In genomic region chr2:232501331-232501771, GRCh38 we compare ENCODE assay signal across 25 cellular contexts. TPM values are rescaled to one million over a fixed set of nuclear protein-coding genes. Genes with fewer than 3 reads are reported as not detected.
"Had no signal": no experiment of that assay in that cellular context is flagged by ENCODE, and none has a peak within 500 bp of the region (broad histone marks: within the 10 kb centered on the region; RNA-seq: fewer than 3 reads in every experiment).

No MANE protein-coding gene starts in this region.

- ATAC-seq: activated CD4-positive, CD25-positive, alpha-beta regulatory T cell treated with anti-CD3 and anti-CD28 coated beads, Interleukin-2, amount 50 U/mL, for 24 hours; activated T-cell treated with anti-CD3 and anti-CD28 coated beads, Interleukin-2, amount 50 U/mL, for 4 hours; esophagus mucosa; gastrocnemius medialis; naive thymus-derived CD4-positive, alpha-beta T cell; upper lobe of right lung had no signal

- H3K36me3 Mint-ChIP-seq: activated naive CD4-positive, alpha-beta T cell treated with anti-CD3 and anti-CD28 coated beads, Interleukin-2, amount 10 ng/mL, durations not matched to agents 7 days and 5 days; immature natural killer cell; naive thymus-derived CD4-positive, alpha-beta T cell had no signal

- H3K27me3 ChIP-seq: ascending aorta, right atrium auricular region had no signal

- H3K4me3 ChIP-seq: ascending aorta, gastrocnemius medialis, heart left ventricle, right atrium auricular region, suprapubic skin, upper lobe of right lung had no signal

- H3K27ac ChIP-seq: ascending aorta, gastrocnemius medialis, heart left ventricle, right atrium auricular region, suprapubic skin, upper lobe of right lung had no signal

- H3K27ac Mint-ChIP-seq: activated naive CD4-positive, alpha-beta T cell treated with anti-CD3 and anti-CD28 coated beads, Interleukin-2, amount 10 ng/mL, durations not matched to agents 7 days and 5 days; dendritic cell treated with granulocyte-macrophage colony-stimulating factor and Interleukin-4, amounts not matched to agents 40 ng/mL and 50 ng/mL, for 4 days; immature natural killer cell; naive thymus-derived CD4-positive, alpha-beta T cell; stimulated activated naive CD8-positive, alpha-beta T cell treated with anti-CD3 and anti-CD28 coated beads, Interleukin-15, Interleukin-2, amounts not matched to agents 100 ng/mL and 50 ng/mL, for 24 hours; T-helper 1 cell treated with Interleukin-12 subunit alpha and Interleukin-12 subunit beta and Interleukin-4 antibody, amounts not matched to agents 30 μg/mL and 1 μg/mL, for 36 hours had no signal

- DNase-seq: activated CD4-positive, alpha-beta T cell treated with anti-CD3 and anti-CD28 coated beads, Interleukin-2, amount 50 U/mL, for 1 hour; activated CD8-positive, alpha-beta memory T cell treated with anti-CD3 and anti-CD28 coated beads, Interleukin-2, amount 50 U/mL, for 4 hours; activated naive CD4-positive, alpha-beta T cell treated with anti-CD3 and anti-CD28 coated beads, Interleukin-2, amount 10 ng/mL, durations not matched to agents 7 days and 5 days; activated T-cell treated with anti-CD3 and anti-CD28 coated beads, Interleukin-2, amount 50 U/mL, for 4 hours; effector CD8-positive, alpha-beta T cell; gastrocnemius medialis; heart left ventricle; immature natural killer cell; mesenchymal stem cell; naive thymus-derived CD4-positive, alpha-beta T cell; stimulated activated CD4-positive, alpha-beta T cell treated with anti-CD3 and anti-CD28 coated beads, Interleukin-2, amount 100 ng/mL, for 24 hours; upper lobe of right lung had no signal

- H3K9me3 ChIP-seq: ascending aorta, gastrocnemius medialis, heart left ventricle, right atrium auricular region, suprapubic skin, upper lobe of right lung had no signal

- H3K36me3 ChIP-seq: ascending aorta, gastrocnemius medialis, heart left ventricle, right atrium auricular region, suprapubic skin, upper lobe of right lung had no signal

- H3K4me3 Mint-ChIP-seq: activated naive CD4-positive, alpha-beta T cell treated with anti-CD3 and anti-CD28 coated beads, Interleukin-2, amount 10 ng/mL, durations not matched to agents 7 days and 5 days; activated T-cell treated with anti-CD3 and anti-CD28 coated beads, Interleukin-2, amount 50 U/mL, for 4 hours; dendritic cell treated with granulocyte-macrophage colony-stimulating factor and Interleukin-4, amounts not matched to agents 40 ng/mL and 50 ng/mL, for 4 days; immature natural killer cell; stimulated activated naive CD8-positive, alpha-beta T cell treated with anti-CD3 and anti-CD28 coated beads, Interleukin-15, Interleukin-2, amounts not matched to agents 100 ng/mL and 50 ng/mL, for 24 hours; T-helper 1 cell treated with Interleukin-12 subunit alpha and Interleukin-12 subunit beta and Interleukin-4 antibody, amounts not matched to agents 30 μg/mL and 1 μg/mL, for 36 hours had no signal

- H3K9me3 Mint-ChIP-seq: activated naive CD4-positive, alpha-beta T cell treated with anti-CD3 and anti-CD28 coated beads, Interleukin-2, amount 10 ng/mL, durations not matched to agents 7 days and 5 days; activated T-cell treated with anti-CD3 and anti-CD28 coated beads, Interleukin-2, amount 50 U/mL, for 4 hours; dendritic cell treated with granulocyte-macrophage colony-stimulating factor and Interleukin-4, amounts not matched to agents 40 ng/mL and 50 ng/mL, for 4 days; naive thymus-derived CD4-positive, alpha-beta T cell; stimulated activated naive CD8-positive, alpha-beta T cell treated with anti-CD3 and anti-CD28 coated beads, Interleukin-15, Interleukin-2, amounts not matched to agents 100 ng/mL and 50 ng/mL, for 24 hours; T-helper 1 cell treated with Interleukin-12 subunit alpha and Interleukin-12 subunit beta and Interleukin-4 antibody, amounts not matched to agents 30 μg/mL and 1 μg/mL, for 36 hours had no signal

RNA-seq across cellular contexts. Expression of gene ECEL1, which starts 13.7 kb away (rescaled TPM):
- total RNA-seq: bronchial epithelial cell; esophagus mucosa; naive thymus-derived CD4-positive, alpha-beta T cell; right atrium auricular region; upper lobe of right lung had no signal
- polyA plus RNA-seq: immature natural killer cell; naive thymus-derived CD4-positive, alpha-beta T cell had no signal

RNA-seq across cellular contexts. Expression of gene PRSS56, which starts 18.8 kb away (rescaled TPM):
- total RNA-seq: activated T-cell treated with anti-CD3 and anti-CD28 coated beads, Interleukin-2, amount 50 U/mL, for 4 hours; ascending aorta; bronchial epithelial cell; chondrocyte; esophagus mucosa; lower leg skin; mucosa of gallbladder; naive thymus-derived CD4-positive, alpha-beta T cell; posterior vena cava; suprapubic skin; upper lobe of right lung had no signal
- polyA plus RNA-seq: immature natural killer cell; naive thymus-derived CD4-positive, alpha-beta T cell had no signal

RNA-seq across cellular contexts. Expression of gene CHRND, which starts 24.6 kb away (rescaled TPM):
- total RNA-seq: activated T-cell treated with anti-CD3 and anti-CD28 coated beads, Interleukin-2, amount 50 U/mL, for 4 hours; ascending aorta; bronchial epithelial cell; chondrocyte; esophagus mucosa; heart left ventricle; lower leg skin; mucosa of gallbladder; naive thymus-derived CD4-positive, alpha-beta T cell; posterior vena cava; suprapubic skin; upper lobe of right lung had no signal
- polyA plus RNA-seq: heart left ventricle, immature natural killer cell had no signal

RNA-seq across cellular contexts. Expression of gene CHRNG, which starts 38.1 kb away (rescaled TPM):
- total RNA-seq: activated T-cell treated with anti-CD3 and anti-CD28 coated beads, Interleukin-2, amount 50 U/mL, for 4 hours; ascending aorta; bronchial epithelial cell; chondrocyte; esophagus mucosa; heart left ventricle; lower leg skin; mucosa of gallbladder; naive thymus-derived CD4-positive, alpha-beta T cell; posterior vena cava; right atrium auricular region; suprapubic skin; upper lobe of right lung had no signal
- polyA plus RNA-seq: heart left ventricle, immature natural killer cell had no signal

RNA-seq across cellular contexts. Expression of gene ALPI, which starts 45.4 kb away (rescaled TPM):
- total RNA-seq: activated T-cell treated with anti-CD3 and anti-CD28 coated beads, Interleukin-2, amount 50 U/mL, for 4 hours; ascending aorta; bronchial epithelial cell; chondrocyte; esophagus mucosa; gastrocnemius medialis; heart left ventricle; lower leg skin; naive thymus-derived CD4-positive, alpha-beta T cell; posterior vena cava; right atrium auricular region; suprapubic skin; upper lobe of right lung had no signal
- polyA plus RNA-seq: heart left ventricle; immature natural killer cell; naive thymus-derived CD4-positive, alpha-beta T cell had no signal
